1 cellular context compared by ENCODE assay signal in the genomic region with DNA sequence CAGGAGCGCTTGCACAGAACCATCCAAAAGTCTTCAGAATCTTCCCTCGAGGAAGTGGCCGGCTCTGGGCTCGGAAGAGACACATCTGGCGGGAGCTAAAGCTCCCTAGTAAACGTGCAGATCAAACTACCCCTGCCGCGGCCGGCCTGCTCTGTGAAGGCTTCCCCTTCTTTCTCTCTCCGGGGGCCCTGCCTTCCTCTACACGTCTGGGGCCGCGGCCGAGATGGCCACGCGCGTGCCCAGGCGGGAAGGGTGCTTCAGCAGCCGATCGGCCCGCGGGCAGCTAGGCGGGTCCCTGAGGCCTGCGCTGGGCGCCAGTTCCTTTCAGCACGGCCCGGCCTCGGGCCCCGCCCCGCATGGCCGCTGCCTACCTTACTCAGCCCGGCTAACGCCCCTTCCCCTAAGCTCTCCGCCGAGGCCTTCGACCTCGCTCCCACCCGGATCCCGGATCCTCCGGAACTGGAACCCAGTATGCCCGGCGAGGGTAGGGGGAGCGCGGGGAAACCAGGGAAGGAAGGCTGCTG.
TF ChIP-seq lines count a peak whose summit lies in the region.

No MANE protein-coding gene starts in this region.

TF ChIP-seq in IMR-90, 13 proteins besides CTCF, POLR2A, EP300 and RAD21:
- no peak for TF ChIP-seq ELK1 (IDR thresholded peaks at IDR 0.05; ENCODE audit: borderline replicate concordance, low read depth, low read length)
- TF ChIP-seq BHLHE40 (IDR thresholded peaks at IDR 0.05; ENCODE audit: low read depth, low read length): no peak
- TF ChIP-seq RFX5 (IDR thresholded peaks at IDR 0.05; ENCODE audit: low read depth, low read length): no peak
- TF ChIP-seq RCOR1 (IDR thresholded peaks at IDR 0.05; ENCODE audit: insufficient replicate concordance, low read length): no peak
- TF ChIP-seq MAFK (IDR thresholded peaks at IDR 0.05; ENCODE audit: low read depth, low read length): no peak
- TF ChIP-seq FOS (IDR thresholded peaks at IDR 0.05; ENCODE audit: low read depth, low read length): no peak
